ENCODE assay signal across 1 cellular context in genomic region chr10:46925156-46925555, GRCh38. TPM values are rescaled to one million over a fixed set of nuclear protein-coding genes. Genes with fewer than 3 reads are reported as not detected.
"Had no signal": no experiment of that assay in that cellular context is flagged by ENCODE, and none has a peak within 500 bp of the region (broad histone marks: within the 10 kb centered on the region; RNA-seq: fewer than 3 reads in every experiment).

No MANE protein-coding gene starts in this region.

RNA-seq across cellular contexts. Expression of gene PTPN20, which starts 13.9 kb away (rescaled TPM):
- total RNA-seq: activated CD8-positive, alpha-beta T cell treated with anti-CD3 and anti-CD28 coated beads, Interleukin-2, amount 10 ng/mL, durations not matched to agents 7 days and 5 days had no signal
